Comparison of ENCODE assay signal across 8 cellular contexts in the genomic region with DNA sequence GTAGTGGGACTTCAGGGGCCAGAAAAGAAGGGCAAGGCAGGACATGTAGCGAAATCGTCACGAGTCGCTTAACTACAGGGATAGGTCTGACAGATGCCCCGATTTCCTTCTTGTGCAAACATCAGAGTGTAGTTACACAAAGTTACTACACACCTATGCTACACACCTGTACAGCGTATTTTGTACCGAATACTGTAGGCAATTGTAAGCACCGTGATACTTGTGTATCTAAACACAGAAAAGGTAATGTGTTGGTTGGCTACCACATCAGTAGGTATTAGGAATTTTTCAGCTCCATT. TPM values are rescaled to one million over a fixed set of nuclear protein-coding genes. Genes with fewer than 3 reads are reported as not detected.
DNase-seq lines count a peak whose midpoint lies in the region; ATAC-seq and TF ChIP-seq lines count a peak whose summit lies in the region.

No MANE protein-coding gene starts in this region.

- TF ChIP-seq POLR2A in GM18505 (IDR thresholded peaks at IDR 0.05; ENCODE audit: borderline replicate concordance, extremely low read depth, insufficient read depth, insufficient read length): no peak

- 12 to 14% methylated on average over 8 of the region's 8 CpGs for WGBS in lung, 2 donors

- no peaks in the 10 kb centered on the region for H3K9me3 ChIP-seq in cardiac muscle cell (ENCODE audit: low read depth)
- H3K9me3 ChIP-seq in lung (ENCODE audit: control insufficient read depth in 2 of 2, insufficient read depth in 1 of 2, low read length in 1 of 2): no peaks in the 10 kb centered on the region
- H3K9me3 ChIP-seq in upper lobe of right lung: no peaks in the 10 kb centered on the region

- H3K27me3 ChIP-seq in cardiac muscle cell (no peaks in the 10 kb centered on the region), lung (ENCODE audit: control insufficient read depth, insufficient read depth) (no peaks in the 10 kb centered on the region), upper lobe of right lung (no peaks in the 10 kb centered on the region)

- TF ChIP-seq CTCF in cardiac muscle cell (IDR thresholded peaks at IDR 0.05; ENCODE audit: low read depth, low read length): no peak
- no peak for TF ChIP-seq CTCF in astrocyte of the spinal cord (IDR thresholded peaks at IDR 0.05; ENCODE audit: low read depth, low read length)
- TF ChIP-seq CTCF in lung (IDR thresholded peaks at IDR 0.05; ENCODE audit: control extremely low read depth, extremely low read depth): no peak
- no peak for TF ChIP-seq CTCF in upper lobe of right lung (IDR thresholded peaks at IDR 0.05)

- ATAC-seq in lung (ENCODE audit: insufficient read depth, low FRiP score): no peak
- ATAC-seq in upper lobe of right lung: no peak
- no peak for ATAC-seq in GM19463 (IDR thresholded peaks at IDR 0.05; ENCODE audit: unreplicated experiment)
- no peak for ATAC-seq in GM18505 (IDR thresholded peaks at IDR 0.05; ENCODE audit: unreplicated experiment)

- H3K4me1 ChIP-seq in cardiac muscle cell (ENCODE audit: low read depth): peaks cover 15% of the 10 kb centered on the region
- H3K4me1 ChIP-seq in lung (ENCODE audit: control insufficient read depth in 2 of 2, insufficient read depth in 2 of 2, low read length in 2 of 2): peaks cover 3 to 9% of the 10 kb centered on the region in 2 donors
- peaks cover 19% of the 10 kb centered on the region for H3K4me1 ChIP-seq in upper lobe of right lung

- DNase-seq in cardiac muscle cell (ENCODE audit: low read depth in 1 of 2, low spot score in 1 of 2) (no peak), cardiac septum (ENCODE audit: low spot score) (no peak), astrocyte of the spinal cord (ENCODE audit: low read depth, low spot score) (peak; percentile 19), lung (ENCODE audit: low spot score) (no peak), upper lobe of right lung (no peak), Kasumi-1 (lab: John Stamatoyannopoulos, UW) (no peak)

- intact Hi-C loops in cardiac septum (cut with DNase I): loop anchor here (2.0 to 10.0 kb wide), 2 partner anchors 25 to 257 kb away; partner anchors contain the start of gene FAH
- intact Hi-C loops in upper lobe of right lung (cut with DNase I): no loop called here

- peak overlapping the region; percentile 51 for H3K4me3 ChIP-seq in cardiac muscle cell
- peak overlapping the region; percentile 49 for H3K4me3 ChIP-seq in astrocyte of the spinal cord (ENCODE audit: low read depth, low read length)
- H3K4me3 ChIP-seq in lung: peak overlapping the region; percentile 92
- peak overlapping the region; percentile 79 for H3K4me3 ChIP-seq in upper lobe of right lung

- H3K36me3 ChIP-seq in cardiac muscle cell (peaks cover 4% of the 10 kb centered on the region), lung (ENCODE audit: control insufficient read depth in 2 of 2, insufficient read depth in 2 of 2, low read length in 2 of 2) (no peaks in the 10 kb centered on the region), upper lobe of right lung (no peaks in the 10 kb centered on the region)

- in situ Hi-C loops in astrocyte of the spinal cord (cut with HindIII; ENCODE audit: low sequenced_read_pairs): no loop called here

- H3K27ac ChIP-seq in cardiac muscle cell: peak overlapping the region; percentile 81
- H3K27ac ChIP-seq in lung (ENCODE audit: low read depth in 1 of 2, low read length in 1 of 2): peak overlapping the region; percentile 98 to 100
- H3K27ac ChIP-seq in upper lobe of right lung: peak overlapping the region; percentile 96

RNA-seq across cellular contexts. Expression of gene MTHFS, which starts 0.5 kb away (rescaled TPM):
- total RNA-seq in cardiac muscle cell (37.8 and 44.2 TPM in 2 replicates), cardiac septum (16.7 TPM), lung (10 to 100 TPM; 26.2 to 57.4 TPM), upper lobe of right lung (40.4 TPM)
- polyA plus RNA-seq in cardiac muscle cell (38.3 and 48.6 TPM in 2 replicates), lung (100 to 1,000 TPM; 116 to 156 TPM)
